Comparison of ENCODE assay signal across 1 cellular context in genomic region chr1:236523704-236524141, GRCh38.
TF ChIP-seq lines count a peak whose summit lies in the region.

TSS of gene LGALS8 (plus strand) at chr1:236523982. CDS start at chr1:236526071, 2,089 bp downstream.

TF ChIP-seq in HepG2, 621 proteins besides CTCF, POLR2A, EP300 and RAD21 (continued from another document and continues in another):
- TF ChIP-seq ZNF704 (CRISPR knock-in tag; IDR thresholded peaks at IDR 0.05; ENCODE audit: borderline replicate concordance) = 0 out of 2 replicates have a peak, but pooled peaks have one; percentile 3
- TF ChIP-seq U2AF2 (IDR thresholded peaks at IDR 0.05; ENCODE audit: low read depth, low read length) = no peak
- TF ChIP-seq TFDP2 (CRISPR knock-in tag; IDR thresholded peaks at IDR 0.05) = peak; percentile 58
- TF ChIP-seq ZNF232 (CRISPR knock-in tag; IDR thresholded peaks at IDR 0.05; ENCODE audit: borderline replicate concordance) = no peak
- no peak for TF ChIP-seq ZNF496 (CRISPR knock-in tag; IDR thresholded peaks at IDR 0.05; ENCODE audit: insufficient replicate concordance)
- TF ChIP-seq KMT2A (CRISPR knock-in tag; IDR thresholded peaks at IDR 0.05) = no peak; the same call in 1 of the 2 replicates
- peak; percentile 39; the same call in 1 of the 2 replicates for TF ChIP-seq ZNF180 (CRISPR knock-in tag; IDR thresholded peaks at IDR 0.05; ENCODE audit: borderline replicate concordance, low read depth)
- TF ChIP-seq ZNF839 (CRISPR knock-in tag; IDR thresholded peaks at IDR 0.05; ENCODE audit: borderline replicate concordance) = no peak
- TF ChIP-seq ZNF234 (CRISPR knock-in tag; conservative IDR thresholded peaks at IDR 0.05) = no peak
- no peak for TF ChIP-seq POLR2G (IDR thresholded peaks at IDR 0.05; ENCODE audit: low read depth, low read length)
- peak; percentile 40; the same call in 1 of the 2 replicates for TF ChIP-seq ZNF451 (CRISPR knock-in tag; IDR thresholded peaks at IDR 0.05)
- no peak; the same call in 1 of the 2 replicates for TF ChIP-seq HDAC1 (CRISPR knock-in tag; IDR thresholded peaks at IDR 0.05)
- TF ChIP-seq ZNF749 (CRISPR knock-in tag; IDR thresholded peaks at IDR 0.05; ENCODE audit: borderline replicate concordance) = no peak
- TF ChIP-seq ADNP (CRISPR knock-in tag; IDR thresholded peaks at IDR 0.05) = no peak
- 0 out of 2 replicates have a peak, but pooled peaks have one; percentile 35 for TF ChIP-seq ZBTB43 (CRISPR knock-in tag; conservative IDR thresholded peaks at IDR 0.05)
- TF ChIP-seq SKI (IDR thresholded peaks at IDR 0.05; ENCODE audit: partially characterized antibody) = peak; percentile 17
- TF ChIP-seq HIVEP1 (CRISPR knock-in tag; IDR thresholded peaks at IDR 0.05) = peak; percentile 75
- no peak; the same call in 1 of the 2 replicates for TF ChIP-seq DR1 (CRISPR knock-in tag; IDR thresholded peaks at IDR 0.05)
- TF ChIP-seq HNF4A (CRISPR knock-in tag; IDR thresholded peaks at IDR 0.05) = peak; percentile 17; the same call in 1 of the 2 replicates
- TF ChIP-seq KLF15 (CRISPR knock-in tag; IDR thresholded peaks at IDR 0.05; ENCODE audit: borderline replicate concordance) = 0 out of 2 replicates have a peak, but pooled peaks have one; percentile 22
- peak; percentile 77; the same call in 1 of the 2 replicates for TF ChIP-seq ZFP91 (CRISPR knock-in tag; IDR thresholded peaks at IDR 0.05; ENCODE audit: borderline replicate concordance)
- peak; percentile 65; the same call in 1 of the 2 replicates for TF ChIP-seq ZNF256 (CRISPR knock-in tag; conservative IDR thresholded peaks at IDR 0.05)
- peak; percentile 29; the same call in 1 of the 2 replicates for TF ChIP-seq NAIF1 (CRISPR knock-in tag; IDR thresholded peaks at IDR 0.05; ENCODE audit: borderline replicate concordance)
- TF ChIP-seq HNRNPH1 (optimal IDR thresholded peaks at IDR 0.05; ENCODE audit: low read depth, low read length) = no peak
- no peak for TF ChIP-seq MXD4 (CRISPR knock-in tag; IDR thresholded peaks at IDR 0.05)
- TF ChIP-seq PAX8 (CRISPR knock-in tag; IDR thresholded peaks at IDR 0.05; ENCODE audit: borderline replicate concordance) = 0 out of 2 replicates have a peak, but pooled peaks have one; percentile 11
- TF ChIP-seq RNF219 (CRISPR knock-in tag; IDR thresholded peaks at IDR 0.05) = peak; percentile 22
- no peak for TF ChIP-seq KDM4B (CRISPR knock-in tag; IDR thresholded peaks at IDR 0.05)
- TF ChIP-seq MED13 (CRISPR knock-in tag; IDR thresholded peaks at IDR 0.05) = 0 out of 2 replicates have a peak, but pooled peaks have one; percentile 27
- no peak; the same call in 1 of the 2 replicates for TF ChIP-seq SRY (CRISPR knock-in tag; IDR thresholded peaks at IDR 0.05)
- peak; percentile 81; the same call in 1 of the 2 replicates for TF ChIP-seq ZFP82 (CRISPR knock-in tag; IDR thresholded peaks at IDR 0.05; ENCODE audit: borderline replicate concordance)
- 0 out of 2 replicates have a peak, but pooled peaks have one; percentile 21 for TF ChIP-seq ZSCAN12 (CRISPR knock-in tag; IDR thresholded peaks at IDR 0.05)
- peak; percentile 56; the same call in 1 of the 2 replicates for TF ChIP-seq ZNF20 (CRISPR knock-in tag; IDR thresholded peaks at IDR 0.05)
- TF ChIP-seq FLYWCH1 (CRISPR knock-in tag; IDR thresholded peaks at IDR 0.05) = 0 out of 2 replicates have a peak, but pooled peaks have one; percentile 10
- TF ChIP-seq PATZ1 (CRISPR knock-in tag; IDR thresholded peaks at IDR 0.05) = peak; percentile 35; the same call in 1 of the 2 replicates
- TF ChIP-seq KDM5A (IDR thresholded peaks at IDR 0.05; ENCODE audit: borderline replicate concordance, low read length) = no peak
- 0 out of 2 replicates have a peak, but pooled peaks have one; percentile 11 for TF ChIP-seq MAZ (IDR thresholded peaks at IDR 0.05; ENCODE audit: borderline replicate concordance, low read depth, low read length)
- no peak for TF ChIP-seq MAZ (CRISPR knock-in tag; IDR thresholded peaks at IDR 0.05; ENCODE audit: low read depth)
- TF ChIP-seq MLLT10 (CRISPR knock-in tag; IDR thresholded peaks at IDR 0.05) = 0 out of 2 replicates have a peak, but pooled peaks have one; percentile 35
- peak; percentile 84 for TF ChIP-seq AGO2 (optimal IDR thresholded peaks at IDR 0.05; ENCODE audit: low read depth, low read length)
- no peak for TF ChIP-seq ZNF501 (CRISPR knock-in tag; IDR thresholded peaks at IDR 0.05)
- TF ChIP-seq TP53 (CRISPR knock-in tag; conservative IDR thresholded peaks at IDR 0.05) = 0 out of 2 replicates have a peak, but pooled peaks have one; percentile 45
- 0 out of 2 replicates have a peak, but pooled peaks have one; percentile 14 for TF ChIP-seq THAP11 (CRISPR knock-in tag; IDR thresholded peaks at IDR 0.05)
- TF ChIP-seq SATB2 (CRISPR knock-in tag; IDR thresholded peaks at IDR 0.05) = no peak
- TF ChIP-seq ZNF407 (CRISPR knock-in tag; IDR thresholded peaks at IDR 0.05; ENCODE audit: not compliant biosample characterization) = peak; percentile 20
- no peak for TF ChIP-seq SP1 (IDR thresholded peaks at IDR 0.05)
- no peak for TF ChIP-seq SP1 (CRISPR knock-in tag; IDR thresholded peaks at IDR 0.05)
- TF ChIP-seq FOXC1 (CRISPR knock-in tag; IDR thresholded peaks at IDR 0.05; ENCODE audit: borderline replicate concordance) = 0 out of 2 replicates have a peak, but pooled peaks have one; percentile 15
